Comparison of ENCODE assay signal across 8 cellular contexts in the genomic region with DNA sequence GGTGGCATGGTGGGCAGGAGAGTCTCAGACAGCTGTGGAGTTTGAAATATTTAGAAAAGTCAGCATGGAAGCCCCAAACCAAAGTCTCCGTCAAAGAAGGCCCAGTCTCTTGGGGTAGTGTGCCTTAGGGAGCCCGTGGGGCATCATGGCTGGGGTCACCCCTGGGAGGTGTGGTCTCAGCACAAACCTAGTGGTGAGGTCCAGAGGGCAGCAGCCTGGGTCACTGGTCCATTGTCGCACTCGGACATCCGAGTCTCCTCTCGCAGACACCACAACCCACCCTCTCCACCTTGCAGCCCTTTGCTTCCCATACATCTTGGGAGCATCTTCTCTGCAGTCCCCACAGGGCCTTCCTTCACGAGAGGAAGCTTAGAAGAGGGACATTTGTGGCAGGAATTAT.
"Had no signal": no experiment of that assay in that cellular context is flagged by ENCODE, and none has a peak within 500 bp of the region (broad histone marks: within the 10 kb centered on the region; RNA-seq: fewer than 3 reads in every experiment).

No MANE protein-coding gene starts in this region.

- H3K36me3 Mint-ChIP-seq: IgD-negative memory B cell had no signal

- H3K9ac ChIP-seq: GM23248 had no signal

- H3K4me3 Mint-ChIP-seq: IgD-negative memory B cell had no signal

- H3K27me3 Mint-ChIP-seq: IgD-negative memory B cell had no signal

- ATAC-seq: HepG2 had no signal

- H3K4me3 ChIP-seq: GM23248 had no signal

- H3K9me3 Mint-ChIP-seq: IgD-negative memory B cell had no signal

- H3K27ac Mint-ChIP-seq: IgD-negative memory B cell had no signal

- DNase-seq: GM23248, GOT3, H7, HCEC 1CT, KBM-7 had no signal

- H3K27ac ChIP-seq: GM23248, HL-60 had no signal

- H3K4me1 Mint-ChIP-seq: IgD-negative memory B cell had no signal

- H2AFZ ChIP-seq: GM23248 had no signal
